In the genomic region with DNA sequence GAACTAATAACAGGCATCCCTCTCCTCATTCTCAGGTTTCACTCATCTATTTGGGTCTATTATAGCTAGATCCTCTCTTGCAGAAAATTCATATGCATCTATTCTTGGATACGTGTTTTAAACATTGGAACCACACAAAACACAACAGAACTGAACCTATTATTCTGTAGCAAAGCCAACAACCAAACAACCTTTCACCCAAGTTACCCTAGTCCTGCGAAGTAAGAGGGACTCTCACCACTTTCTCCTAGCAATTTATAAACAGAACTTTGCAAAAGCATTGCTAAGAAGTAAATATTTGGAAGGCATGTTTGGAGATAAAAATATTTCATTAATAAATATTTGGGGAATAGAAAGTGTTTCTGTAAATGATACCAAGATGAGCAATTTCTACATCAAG, we compare ENCODE assay signal across 3 cellular contexts.
"Had no signal": no experiment of that assay in that cellular context is flagged by ENCODE, and none has a peak within 500 bp of the region (broad histone marks: within the 10 kb centered on the region; RNA-seq: fewer than 3 reads in every experiment).

No MANE protein-coding gene starts in this region.

- DNase-seq: GDM1, GF-D8 had no signal

- H3K4me3 ChIP-seq: GM12878 had no signal

- ATAC-seq: GM12878 had no signal
